In the genomic region with DNA sequence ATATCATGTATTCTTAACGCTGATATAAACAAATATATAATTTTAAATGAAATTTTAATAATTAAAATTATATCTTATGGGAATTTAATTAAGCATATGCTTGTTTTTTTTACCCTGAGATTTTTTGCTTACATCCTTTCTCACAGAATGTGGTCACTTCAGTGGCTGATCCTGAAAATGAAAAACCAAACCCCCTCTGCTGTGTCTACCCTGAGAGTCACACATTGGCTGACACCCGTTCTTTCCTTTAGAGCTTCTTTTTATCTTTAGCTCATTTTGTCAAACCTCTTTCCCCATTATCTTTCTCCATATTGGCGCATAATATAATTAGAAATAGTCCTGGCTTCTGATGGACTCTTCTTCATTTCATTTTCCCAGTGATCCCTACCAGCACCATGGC, we compare ENCODE assay signal across 16 cellular contexts. TPM values are rescaled to one million over a fixed set of nuclear protein-coding genes. Genes with fewer than 3 reads are reported as not detected.
DNase-seq lines count a peak whose midpoint lies in the region; ATAC-seq and TF ChIP-seq lines count a peak whose summit lies in the region.
"Had no signal": no experiment of that assay in that cellular context is flagged by ENCODE, and none has a peak within 500 bp of the region (broad histone marks: within the 10 kb centered on the region; RNA-seq: fewer than 3 reads in every experiment).

No MANE protein-coding gene starts in this region.

- H2AFZ ChIP-seq in parathyroid adenoma = peak overlapping the region; percentile 81
- H2AFZ ChIP-seq: neural progenitor cell had no signal

- no peak overlapping the region for H3K4me3 Mint-ChIP-seq in T-helper 17 cell
- H3K4me3 Mint-ChIP-seq: neural progenitor cell had no signal

- H3K9ac ChIP-seq in parathyroid adenoma = no peak overlapping the region
- H3K9ac ChIP-seq: neural progenitor cell had no signal

- peaks cover 2% of the 10 kb centered on the region for H3K4me1 ChIP-seq in parathyroid adenoma
- H3K4me1 ChIP-seq: Caco-2, neural progenitor cell had no signal

- no peak overlapping the region for H3K4me3 ChIP-seq in parathyroid adenoma (ENCODE audit: low read depth, low read length)
- H3K4me3 ChIP-seq: neural progenitor cell, suprapubic skin had no signal

- H3K9me3 ChIP-seq in T-helper 17 cell (ENCODE audit: control insufficient read depth, low read length, poor library complexity, severe bottlenecking) = no peaks in the 10 kb centered on the region
- H3K9me3 ChIP-seq in parathyroid adenoma (ENCODE audit: control insufficient read depth, low read length) = no peaks in the 10 kb centered on the region
- H3K9me3 ChIP-seq: Caco-2, suprapubic skin had no signal

- H3K4me1 Mint-ChIP-seq in T-helper 17 cell = peaks cover 17% of the 10 kb centered on the region
- H3K4me1 Mint-ChIP-seq: brain, neural progenitor cell had no signal

- H3K27me3 ChIP-seq in parathyroid adenoma (ENCODE audit: control insufficient read depth, insufficient read depth, low read length) = no peaks in the 10 kb centered on the region
- H3K27me3 ChIP-seq: neural progenitor cell, suprapubic skin had no signal

- no peak for DNase-seq in T-helper 17 cell
- no peak for DNase-seq in activated CD4-positive, alpha-beta T cell treated with anti-CD3 and anti-CD28 coated beads for 4 hours
- no peak for DNase-seq in activated gamma-delta T cell treated with Interleukin-2 at 50 U/mL for 16 hours
- DNase-seq: activated CD8-positive, alpha-beta memory T cell treated with anti-CD3 and anti-CD28 coated beads, Interleukin-2, amount 50 U/mL, for 48 hours; Caco-2; HCEC 1CT; KG1; NCI-H187 treated with DMSO at 0.1 percent for 48 hours; NCI-H774 had no signal

- H3K27me3 Mint-ChIP-seq in T-helper 17 cell = no peaks in the 10 kb centered on the region
- H3K27me3 Mint-ChIP-seq: brain had no signal

- no peak for TF ChIP-seq CTCF in parathyroid adenoma (IDR thresholded peaks at IDR 0.05)

- peaks cover 5% of the 10 kb centered on the region for H3K36me3 Mint-ChIP-seq in T-helper 17 cell (ENCODE audit: low read depth)
- H3K36me3 Mint-ChIP-seq: brain had no signal

- H3K4me2 ChIP-seq in parathyroid adenoma (ENCODE audit: low read length) = no peak overlapping the region
- H3K4me2 ChIP-seq: neural progenitor cell had no signal

- peak overlapping the region; percentile 86 for H3K27ac ChIP-seq in parathyroid adenoma
- H3K27ac ChIP-seq: neural progenitor cell had no signal

- H3K79me2 ChIP-seq in parathyroid adenoma = no peaks in the 10 kb centered on the region

- ATAC-seq in GM18511 (IDR thresholded peaks at IDR 0.05; ENCODE audit: unreplicated experiment) (peak; percentile 67), GM21619 (IDR thresholded peaks at IDR 0.05; ENCODE audit: unreplicated experiment) (peak; percentile 63), T-helper 17 cell (no peak), HG03469 (IDR thresholded peaks at IDR 0.05; ENCODE audit: unreplicated experiment) (no peak)

- peak overlapping the region; percentile 94 for H3K27ac Mint-ChIP-seq in T-helper 17 cell
- H3K27ac Mint-ChIP-seq: neural progenitor cell had no signal

- no peaks in the 10 kb centered on the region for H3K36me3 ChIP-seq in parathyroid adenoma (ENCODE audit: control insufficient read depth, insufficient read depth, low read length)
- H3K36me3 ChIP-seq: neural progenitor cell had no signal

RNA-seq across cellular contexts. Expression of a gene that starts 10.8 kb away (rescaled TPM):
- 10 to 100 TPM; 82.2 to 89.8 TPM for total RNA-seq in T-helper 17 cell

RNA-seq across cellular contexts. Expression of a gene that starts 34.2 kb away (rescaled TPM):
- 10 to 100 TPM; 13.4 to 16.2 TPM for total RNA-seq in T-helper 17 cell

Comparison
In these comparisons a context has a peak if more than half of its experiments do, and no peak if none do; other contexts are left out.
1. ATAC-seq: peak in GM18511 (single experiment) and GM21619 (single experiment); none in T-helper 17 cell (single experiment) and HG03469 (single experiment).